8 cellular contexts compared by ENCODE assay signal in genomic region chr2:95122197-95122551, GRCh38. TPM values are rescaled to one million over a fixed set of nuclear protein-coding genes. Genes with fewer than 3 reads are reported as not detected.
DNase-seq lines count a peak whose midpoint lies in the region; ATAC-seq and TF ChIP-seq lines count a peak whose summit lies in the region.

No MANE protein-coding gene starts in this region.

- TF ChIP-seq EP300 in upper lobe of left lung (IDR thresholded peaks at IDR 0.05), result no peak

- H3K4me1 Mint-ChIP-seq in T-helper 1 cell treated with Interleukin-12 subunit alpha and Interleukin-12 subunit beta and Interleukin-4 antibody, amounts not matched to agents 30 μg/mL and 1 μg/mL, for 36 hours (ENCODE audit: low read depth), result peaks cover 32% of the 10 kb centered on the region
- peaks cover 34% of the 10 kb centered on the region for H3K4me1 Mint-ChIP-seq in activated naive CD8-positive, alpha-beta T cell treated with anti-CD3 and anti-CD28 coated beads, Interleukin-2, amount 50 U/mL, for 24 hours

- H3K9ac ChIP-seq in liver (ENCODE audit: low read depth in 1 of 2, low read length in 2 of 2), result no peak overlapping the region

- DNase-seq in T-helper 1 cell, result no peak
- DNase-seq in activated naive CD8-positive, alpha-beta T cell treated with anti-CD3 and anti-CD28 coated beads, Interleukin-2, amount 50 U/mL, for 24 hours, result no peak
- no peak for DNase-seq in upper lobe of left lung
- no peak for DNase-seq in NOMO-1 (lab: John Stamatoyannopoulos, UW; ENCODE audit: unreplicated experiment in 2 of 2)
- no peak for DNase-seq in HuH-7 (ENCODE audit: low spot score)

- peaks cover 9% of the 10 kb centered on the region for H3K36me3 Mint-ChIP-seq in T-helper 1 cell treated with Interleukin-12 subunit alpha and Interleukin-12 subunit beta and Interleukin-4 antibody, amounts not matched to agents 30 μg/mL and 1 μg/mL, for 36 hours (ENCODE audit: low read depth)
- H3K36me3 Mint-ChIP-seq in activated naive CD8-positive, alpha-beta T cell treated with anti-CD3 and anti-CD28 coated beads, Interleukin-2, amount 50 U/mL, for 24 hours (ENCODE audit: low read depth), result peaks cover 23% of the 10 kb centered on the region

- H3K4me1 ChIP-seq in liver (ENCODE audit: control insufficient read depth in 4 of 4, insufficient read depth in 4 of 4, low read length in 3 of 4), result peaks cover 5 to 22% (median 15%) of the 10 kb centered on the region in 4 donors
- peaks cover 19 to 37% (median 22%) of the 10 kb centered on the region in 4 donors for H3K4me1 ChIP-seq in upper lobe of left lung

- H3K9me3 ChIP-seq in liver (ENCODE audit: control insufficient read depth in 4 of 4, low read length in 3 of 4), result no peaks in the 10 kb centered on the region
- no peaks in the 10 kb centered on the region for H3K9me3 ChIP-seq in upper lobe of left lung

- ATAC-seq in HG03135 (IDR thresholded peaks at IDR 0.05; ENCODE audit: unreplicated experiment), result peak; percentile 6
- ATAC-seq in activated naive CD8-positive, alpha-beta T cell treated with anti-CD3 and anti-CD28 coated beads, Interleukin-2, amount 50 U/mL, for 24 hours, result no peak
- ATAC-seq in upper lobe of left lung (ENCODE audit: low FRiP score in 2 of 2), result no peak

- H3K27me3 ChIP-seq in liver (ENCODE audit: control insufficient read depth in 4 of 4, insufficient read depth in 4 of 4, low read length in 3 of 4), result no peaks in the 10 kb centered on the region
- no peaks in the 10 kb centered on the region for H3K27me3 ChIP-seq in upper lobe of left lung

- 29% methylated on average over 5 of the region's 5 CpGs for WGBS in liver
- WGBS in upper lobe of left lung, 2 donors, result 30 to 32% methylated on average over 5 of the region's 5 CpGs

- peak overlapping the region; percentile 95 to 96 for H3K27ac ChIP-seq in liver (ENCODE audit: low read depth in 1 of 2, low read length in 2 of 2)
- peak overlapping the region; percentile 95 to 98 (median 96) for H3K27ac ChIP-seq in upper lobe of left lung

- no peaks in the 10 kb centered on the region for H3K9me3 Mint-ChIP-seq in T-helper 1 cell treated with Interleukin-12 subunit alpha and Interleukin-12 subunit beta and Interleukin-4 antibody, amounts not matched to agents 30 μg/mL and 1 μg/mL, for 36 hours
- no peaks in the 10 kb centered on the region for H3K9me3 Mint-ChIP-seq in activated naive CD8-positive, alpha-beta T cell treated with anti-CD3 and anti-CD28 coated beads, Interleukin-2, amount 50 U/mL, for 24 hours

- H3K4me3 ChIP-seq in liver (ENCODE audit: low read depth in 1 of 3, low read length in 3 of 3) (peak overlapping the region; percentile 91 to 98 (median 93)), upper lobe of left lung (peak overlapping the region; percentile 67 to 98 (median 90))

- TF ChIP-seq CTCF in liver (IDR thresholded peaks at IDR 0.05; ENCODE audit: low read depth, low read length, missing input control), result no peak
- TF ChIP-seq CTCF in upper lobe of left lung (IDR thresholded peaks at IDR 0.05), result no peak

- peak overlapping the region; percentile 91 for H3K4me3 Mint-ChIP-seq in T-helper 1 cell treated with Interleukin-12 subunit alpha and Interleukin-12 subunit beta and Interleukin-4 antibody, amounts not matched to agents 30 μg/mL and 1 μg/mL, for 36 hours
- H3K4me3 Mint-ChIP-seq in activated naive CD8-positive, alpha-beta T cell treated with anti-CD3 and anti-CD28 coated beads, Interleukin-2, amount 50 U/mL, for 24 hours, result peak overlapping the region; percentile 95

- peak overlapping the region; percentile 46 for H3K27ac Mint-ChIP-seq in T-helper 1 cell treated with Interleukin-12 subunit alpha and Interleukin-12 subunit beta and Interleukin-4 antibody, amounts not matched to agents 30 μg/mL and 1 μg/mL, for 36 hours
- H3K27ac Mint-ChIP-seq in activated naive CD8-positive, alpha-beta T cell treated with anti-CD3 and anti-CD28 coated beads, Interleukin-2, amount 50 U/mL, for 24 hours, result peak overlapping the region; percentile 69

- no peaks in the 10 kb centered on the region for H3K27me3 Mint-ChIP-seq in T-helper 1 cell treated with Interleukin-12 subunit alpha and Interleukin-12 subunit beta and Interleukin-4 antibody, amounts not matched to agents 30 μg/mL and 1 μg/mL, for 36 hours (ENCODE audit: low read depth)
- no peaks in the 10 kb centered on the region for H3K27me3 Mint-ChIP-seq in activated naive CD8-positive, alpha-beta T cell treated with anti-CD3 and anti-CD28 coated beads, Interleukin-2, amount 50 U/mL, for 24 hours

- TF ChIP-seq RAD21 in liver (IDR thresholded peaks at IDR 0.05), result no peak

- TF ChIP-seq POLR2A in upper lobe of left lung (IDR thresholded peaks at IDR 0.05), result no peak

- no peaks in the 10 kb centered on the region for H3K36me3 ChIP-seq in liver (ENCODE audit: control insufficient read depth in 4 of 4, insufficient read depth in 3 of 4, low read depth in 1 of 4, low read length in 3 of 4)
- peaks cover 0 to 5% (median 0%) of the 10 kb centered on the region in 4 donors for H3K36me3 ChIP-seq in upper lobe of left lung

TF ChIP-seq in liver, 16 proteins besides CTCF, POLR2A, EP300 and RAD21:
- TF ChIP-seq ATF3 (IDR thresholded peaks at IDR 0.05), result no peak
- no peak for TF ChIP-seq EGR1 (IDR thresholded peaks at IDR 0.05; ENCODE audit: low read depth in 2 of 2)

RNA-seq across cellular contexts. Expression of gene MRPS5, which starts 0.6 kb away (rescaled TPM):
- 10 to 100 TPM; 21.7 to 64.0 TPM for total RNA-seq in liver
- 10 to 100 TPM; 50.0 to 72.9 TPM for polyA plus RNA-seq in liver
- 10 to 100 TPM; 37.5 to 77.5 (median 47.9) TPM for total RNA-seq in upper lobe of left lung

RNA-seq across cellular contexts. Expression of gene ZNF514, which starts 37.5 kb away (rescaled TPM):
- total RNA-seq in liver (1 to 10 TPM; 4.2 to 6.2 TPM), upper lobe of left lung (10 to 100 TPM; 12.5 to 49.2 (median 15.9) TPM)
- 1 to 10 TPM; 1.7 to 3.3 TPM for polyA plus RNA-seq in liver

RNA-seq across cellular contexts. Expression of gene ZNF2, which starts 43.4 kb away (rescaled TPM):
- 1 to 10 TPM; 2.5 to 3.0 TPM for total RNA-seq in liver
- 1 to 10 TPM; 1.0 to 1.2 TPM for polyA plus RNA-seq in liver
- 10 to 100 TPM in 1 of 6 donors, 1 to 10 TPM in 4, not detected in 1; 4.1 to 12.6 (median 4.5) TPM for total RNA-seq in upper lobe of left lung
